Comparison of ENCODE assay signal across 8 cellular contexts in the genomic region with DNA sequence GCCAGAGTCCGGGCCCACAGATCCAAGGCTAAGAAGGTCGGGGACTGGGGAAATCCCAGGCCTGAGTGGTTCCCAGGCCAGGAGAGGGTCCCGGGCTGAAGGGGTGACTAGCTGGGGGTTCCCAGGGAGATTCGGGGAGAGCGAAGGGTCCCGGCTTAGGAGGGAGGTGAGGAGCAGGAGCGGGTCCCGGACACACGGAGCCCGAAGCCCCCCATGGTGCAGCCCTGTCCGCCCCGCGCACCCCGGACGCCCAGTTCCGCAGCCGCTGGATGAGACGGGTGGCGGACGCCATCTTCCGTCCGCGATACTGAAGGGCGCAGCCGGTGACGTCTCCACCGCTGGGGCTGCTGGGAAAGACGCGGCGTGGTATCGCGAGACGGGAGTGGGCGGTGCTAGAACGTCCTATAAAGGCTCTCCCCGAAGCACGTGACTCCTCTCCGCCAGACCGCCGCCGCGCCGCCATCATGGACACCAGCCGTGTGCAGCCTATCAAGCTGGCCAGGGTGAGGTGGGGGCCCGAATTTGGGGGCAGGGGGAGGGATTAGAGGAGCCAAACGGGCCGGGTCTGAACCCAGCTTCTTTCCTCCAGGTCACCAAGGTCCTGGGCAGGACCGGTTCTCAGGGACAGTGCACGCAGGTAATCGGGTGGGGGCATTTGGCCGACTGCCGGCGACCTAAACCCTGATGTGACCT. TPM values are rescaled to one million over a fixed set of nuclear protein-coding genes. Genes with fewer than 3 reads are reported as not detected.
DNase-seq lines count a peak whose midpoint lies in the region; ATAC-seq and TF ChIP-seq lines count a peak whose summit lies in the region.

A gene (minus strand): TSS at position 309 of the 693 bp plus-strand sequence. CDS start 17 bp downstream, at position 292.
A gene (plus strand): TSS at position 430 of the 693 bp plus-strand sequence. CDS start 35 bp downstream, at position 465.

- intact Hi-C loops in PC-3 (cut with micrococcal nuclease) = no loop called here

- peak within 1 kb of the TSS; percentile 63 for H3K27ac ChIP-seq in PC-3 (ENCODE audit: low read length)

- no peaks in the 10 kb centered on the region for H3K9me3 ChIP-seq in PC-3 (ENCODE audit: low read length)

- peak within 1 kb of the TSS; percentile 99 for H3K9ac ChIP-seq in PC-3 (ENCODE audit: low read length)

- H3K9me2 ChIP-seq in PC-3 (replicated peaks; ENCODE audit: low read length) = no peaks in the 10 kb centered on the region

- CTCF ChIA-PET in PC-3 (lab: Charles Lee) = no interaction called here

- DNase-seq in DMS53 (lab: John Stamatoyannopoulos, UW) (peak; percentile 96), PC-3 (peak; percentile 99), activated T-cell treated with anti-CD3 and anti-CD28 coated beads for 48 hours (ENCODE audit: low read depth) (peak; percentile 93), epithelial cell of esophagus (ENCODE audit: low read depth) (peak; percentile 95), mucosa of gallbladder (ENCODE audit: low spot score) (peak; percentile 98)
- DNase-seq in Jurkat, Clone E6-1 (ENCODE audit: low read depth, low spot score) = peak; percentile 94
- peak; percentile 91 for DNase-seq in stimulated activated CD8-positive, alpha-beta memory T cell treated with anti-CD3 and anti-CD28 coated beads, Interleukin-4, amount 100 ng/mL, for 24 hours (ENCODE audit: low read depth)

- no peaks in the 10 kb centered on the region for H3K27me3 ChIP-seq in PC-3 (ENCODE audit: low read length)

- ATAC-seq in GM21619 (IDR thresholded peaks at IDR 0.05; ENCODE audit: unreplicated experiment) (peak; percentile 91), PC-3 (peak; percentile 84)

- TF ChIP-seq CTCF in PC-3 (conservative IDR thresholded peaks at IDR 0.05; ENCODE audit: low read depth, low read length) = peak; percentile 38; the same call in 1 of the 2 replicates
- TF ChIP-seq CTCF in epithelial cell of esophagus (IDR thresholded peaks at IDR 0.05; ENCODE audit: insufficient read depth, low read depth, low read length, missing control alignments) = no peak

- peaks cover 19% of the 10 kb centered on the region for H3K4me1 ChIP-seq in PC-3 (ENCODE audit: insufficient read depth, low read length)

- no TSS peak for BruUV-seq in PC-3 (replicated peaks; lab: Mats Ljungman, UMichigan)

- peak within 1 kb of the TSS; percentile 79 for H2AFZ ChIP-seq in PC-3 (ENCODE audit: low read length)

- POLR2A ChIA-PET in PC-3 (lab: Charles Lee; ENCODE audit: unreplicated experiment) = interaction anchor here (0.6 kb wide), 1 partner anchor 20 kb away, joined by 14 read pairs; no protein-coding TSS in a partner anchor

- H3K79me2 ChIP-seq in PC-3 (ENCODE audit: low read length) = peaks cover 43% of the 10 kb centered on the region

- H4K20me1 ChIP-seq in PC-3 (ENCODE audit: low read length) = peaks cover 22% of the 10 kb centered on the region

- H3K4me2 ChIP-seq in PC-3 (ENCODE audit: low read length) = peak within 1 kb of the TSS; percentile 96

- H3K36me3 ChIP-seq in PC-3 (ENCODE audit: low read depth, low read length) = peaks cover 21% of the 10 kb centered on the region

- peak within 1 kb of the TSS; percentile 100 for H3K4me3 ChIP-seq in Jurkat, Clone E6-1 (ENCODE audit: low read length)
- H3K4me3 ChIP-seq in PC-3 (ENCODE audit: low read length) (peak within 1 kb of the TSS; percentile 99), epithelial cell of esophagus (ENCODE audit: low read length) (peak within 1 kb of the TSS; percentile 100)

- H3F3A ChIP-seq in PC-3 (ENCODE audit: low read length, unreplicated experiment) = no peaks in the 10 kb centered on the region

RNA-seq across cellular contexts. Expression of the first gene that starts in this region (rescaled TPM):
- polyA plus RNA-seq in Jurkat, Clone E6-1 (2012; ENCODE audit: insufficient read depth, insufficient read length) = 195 TPM
- total RNA-seq in PC-3 (2014; rRNA removed) (98.5 and 144 TPM in 2 replicates), mucosa of gallbladder (45.2 TPM)

RNA-seq across cellular contexts. Expression of the second gene that starts in this region (rescaled TPM):
- polyA plus RNA-seq in Jurkat, Clone E6-1 (2012; ENCODE audit: insufficient read depth, insufficient read length) = 1,014 TPM
- total RNA-seq in PC-3 (2014; rRNA removed) (2,594 and 2,746 TPM in 2 replicates), mucosa of gallbladder (1,184 TPM)

Comparison
In these comparisons a context has a peak if more than half of its experiments do, and no peak if none do; other contexts are left out.
1. Peak in every context shown above with its lines: DNase-seq, ATAC-seq, H3K4me3 ChIP-seq and H3K27ac ChIP-seq.